In the genomic region with DNA sequence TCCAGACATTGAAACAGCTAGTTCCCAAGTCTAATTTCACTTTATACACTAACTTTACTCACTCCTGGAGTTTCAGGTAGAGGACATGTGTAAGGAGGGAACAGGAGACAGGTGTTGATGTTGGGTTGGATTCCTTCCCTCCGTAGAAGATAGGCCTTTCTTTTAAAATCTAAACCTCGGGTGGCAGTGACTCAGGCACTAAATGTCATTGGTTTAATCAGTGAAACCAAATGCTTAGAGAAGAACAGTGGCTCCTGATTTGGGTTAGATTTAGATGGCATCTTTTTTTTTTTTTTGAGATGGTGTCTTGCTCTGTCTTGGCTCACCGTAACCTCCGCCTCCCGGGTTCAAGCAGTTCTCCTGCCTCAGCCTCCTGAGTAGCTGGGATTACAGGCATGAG, we compare ENCODE assay signal across 14 cellular contexts. TPM values are rescaled to one million over a fixed set of nuclear protein-coding genes. Genes with fewer than 3 reads are reported as not detected.
DNase-seq lines count a peak whose midpoint lies in the region; ATAC-seq and TF ChIP-seq lines count a peak whose summit lies in the region.
"Had no signal": no experiment of that assay in that cellular context is flagged by ENCODE, and none has a peak within 500 bp of the region (broad histone marks: within the 10 kb centered on the region; RNA-seq: fewer than 3 reads in every experiment).

No MANE protein-coding gene starts in this region.

- no peak for ATAC-seq in activated CD8-positive, alpha-beta T cell treated with anti-CD3 and anti-CD28 coated beads, Interleukin-2, amount 10 ng/mL, durations not matched to agents 7 days and 5 days
- no peak for ATAC-seq in stimulated activated memory B cell treated with anti-CD40 and anti-IgM and Interleukin-4, amounts not matched to agents 10 μg/mL and 1 μg/mL and 100 μg/mL, for 72 hours
- no peak for ATAC-seq in HG02970 (IDR thresholded peaks at IDR 0.05; ENCODE audit: low FRiP score, unreplicated experiment)
- no peak for ATAC-seq in GM21723 (IDR thresholded peaks at IDR 0.05; ENCODE audit: unreplicated experiment)
- ATAC-seq: Right ventricle myocardium inferior had no signal

- H3K36me3 Mint-ChIP-seq in activated CD8-positive, alpha-beta T cell treated with anti-CD3 and anti-CD28 coated beads, Interleukin-2, amount 10 ng/mL, durations not matched to agents 7 days and 5 days (ENCODE audit: low read depth) = peaks cover 77% of the 10 kb centered on the region
- H3K36me3 Mint-ChIP-seq in stimulated activated memory B cell treated with anti-CD40 and anti-IgM and Interleukin-4, amounts not matched to agents 10 μg/mL and 1 μg/mL and 100 μg/mL, for 72 hours = peaks cover 39% of the 10 kb centered on the region

- no peaks in the 10 kb centered on the region for H3K27me3 ChIP-seq in esophagus squamous epithelium
- H3K27me3 ChIP-seq: hepatocyte, transverse colon had no signal

- no peak for TF ChIP-seq POLR2A in esophagus squamous epithelium (IDR thresholded peaks at IDR 0.05)

- no peak overlapping the region for H3K4me3 ChIP-seq in esophagus squamous epithelium
- H3K4me3 ChIP-seq: hepatocyte, transverse colon had no signal

- H3K4me1 Mint-ChIP-seq in activated CD8-positive, alpha-beta T cell treated with anti-CD3 and anti-CD28 coated beads, Interleukin-2, amount 10 ng/mL, durations not matched to agents 7 days and 5 days (ENCODE audit: low read depth) = peaks cover 80% of the 10 kb centered on the region
- peaks cover 70% of the 10 kb centered on the region for H3K4me1 Mint-ChIP-seq in stimulated activated memory B cell treated with anti-CD40 and anti-IgM and Interleukin-4, amounts not matched to agents 10 μg/mL and 1 μg/mL and 100 μg/mL, for 72 hours

- peak overlapping the region; percentile 60 for H3K27ac Mint-ChIP-seq in activated CD8-positive, alpha-beta T cell treated with anti-CD3 and anti-CD28 coated beads, Interleukin-2, amount 10 ng/mL, durations not matched to agents 7 days and 5 days
- peak overlapping the region; percentile 57 for H3K27ac Mint-ChIP-seq in stimulated activated memory B cell treated with anti-CD40 and anti-IgM and Interleukin-4, amounts not matched to agents 10 μg/mL and 1 μg/mL and 100 μg/mL, for 72 hours

- peak overlapping the region; percentile 56 for H3K4me3 Mint-ChIP-seq in activated CD8-positive, alpha-beta T cell treated with anti-CD3 and anti-CD28 coated beads, Interleukin-2, amount 10 ng/mL, durations not matched to agents 7 days and 5 days
- no peak overlapping the region for H3K4me3 Mint-ChIP-seq in stimulated activated memory B cell treated with anti-CD40 and anti-IgM and Interleukin-4, amounts not matched to agents 10 μg/mL and 1 μg/mL and 100 μg/mL, for 72 hours

- intact Hi-C loops in esophagus squamous epithelium (cut with DNase I) = no loop called here

- DNase-seq in activated CD8-positive, alpha-beta memory T cell treated with anti-CD3 and anti-CD28 coated beads for 24 hours = peak; percentile 45
- DNase-seq in activated CD8-positive, alpha-beta memory T cell treated with anti-CD3 and anti-CD28 coated beads, Interleukin-2, amount 50 U/mL, for 4 hours = no peak
- no peak for DNase-seq in activated CD8-positive, alpha-beta T cell treated with anti-CD3 and anti-CD28 coated beads, Interleukin-2, amount 10 ng/mL, durations not matched to agents 7 days and 5 days
- DNase-seq in esophagus squamous epithelium (lab: John Stamatoyannopoulos, UW) = no peak
- no peak for DNase-seq in SIG-M5 treated with dmso at 0.1 percent for 504 hours (lab: John Stamatoyannopoulos, UW; ENCODE audit: unreplicated experiment)
- DNase-seq: ACHN, Caco-2, NCI-H1436 treated with DMSO at 0.1 percent for 48 hours, transverse colon had no signal

- CTCF ChIA-PET in activated CD8-positive, alpha-beta T cell treated with anti-CD3 and anti-CD28 coated beads, Interleukin-2, amount 10 ng/mL, durations not matched to agents 7 days and 5 days (lab: Charles Lee) = no interaction called here

- peak overlapping the region in 3 of 4 donors; percentile 1 to 43 (median 25) for H3K27ac ChIP-seq in esophagus squamous epithelium
- H3K27ac ChIP-seq: hepatocyte had no signal

- WGBS in esophagus squamous epithelium, 2 donors = 84 to 90% methylated on average over 3 to 5 of the region's 5 CpGs

- POLR2A ChIA-PET in activated CD8-positive, alpha-beta T cell treated with anti-CD3 and anti-CD28 coated beads, Interleukin-2, amount 10 ng/mL, durations not matched to agents 7 days and 5 days (lab: Charles Lee) = no interaction called here

- peaks cover 5 to 98% (median 56%) of the 10 kb centered on the region in 3 donors for H3K4me1 ChIP-seq in esophagus squamous epithelium
- H3K4me1 ChIP-seq: Caco-2 had no signal

- no peaks in the 10 kb centered on the region for H3K27me3 Mint-ChIP-seq in activated CD8-positive, alpha-beta T cell treated with anti-CD3 and anti-CD28 coated beads, Interleukin-2, amount 10 ng/mL, durations not matched to agents 7 days and 5 days (ENCODE audit: low read depth)
- H3K27me3 Mint-ChIP-seq in stimulated activated memory B cell treated with anti-CD40 and anti-IgM and Interleukin-4, amounts not matched to agents 10 μg/mL and 1 μg/mL and 100 μg/mL, for 72 hours = no peaks in the 10 kb centered on the region

- peaks cover 0 to 24% (median 0%) of the 10 kb centered on the region in 3 donors for H3K36me3 ChIP-seq in esophagus squamous epithelium
- H3K36me3 ChIP-seq: transverse colon had no signal

- H3K9me3 Mint-ChIP-seq in activated CD8-positive, alpha-beta T cell treated with anti-CD3 and anti-CD28 coated beads, Interleukin-2, amount 10 ng/mL, durations not matched to agents 7 days and 5 days (ENCODE audit: insufficient read depth) = no peaks in the 10 kb centered on the region
- H3K9me3 Mint-ChIP-seq in stimulated activated memory B cell treated with anti-CD40 and anti-IgM and Interleukin-4, amounts not matched to agents 10 μg/mL and 1 μg/mL and 100 μg/mL, for 72 hours = no peaks in the 10 kb centered on the region

- no peak for TF ChIP-seq CTCF in esophagus squamous epithelium (IDR thresholded peaks at IDR 0.05)

- no peaks in the 10 kb centered on the region for H3K9me3 ChIP-seq in esophagus squamous epithelium
- H3K9me3 ChIP-seq: Caco-2, transverse colon had no signal

RNA-seq across cellular contexts. Expression of gene CAP1, which starts 7.2 kb away (rescaled TPM):
- 100 to 1,000 TPM; 805 to 847 TPM for total RNA-seq in activated CD8-positive, alpha-beta T cell treated with anti-CD3 and anti-CD28 coated beads, Interleukin-2, amount 10 ng/mL, durations not matched to agents 7 days and 5 days
- total RNA-seq in esophagus squamous epithelium = 100 to 1,000 TPM; 157 to 282 (median 227) TPM

RNA-seq across cellular contexts. Expression of gene PPT1, which starts 49.3 kb away (rescaled TPM):
- 10 to 100 TPM; 81.1 to 84.6 TPM for total RNA-seq in activated CD8-positive, alpha-beta T cell treated with anti-CD3 and anti-CD28 coated beads, Interleukin-2, amount 10 ng/mL, durations not matched to agents 7 days and 5 days
- total RNA-seq in esophagus squamous epithelium = 10 to 100 TPM; 27.2 to 43.9 (median 37.6) TPM
